In the genomic region with DNA sequence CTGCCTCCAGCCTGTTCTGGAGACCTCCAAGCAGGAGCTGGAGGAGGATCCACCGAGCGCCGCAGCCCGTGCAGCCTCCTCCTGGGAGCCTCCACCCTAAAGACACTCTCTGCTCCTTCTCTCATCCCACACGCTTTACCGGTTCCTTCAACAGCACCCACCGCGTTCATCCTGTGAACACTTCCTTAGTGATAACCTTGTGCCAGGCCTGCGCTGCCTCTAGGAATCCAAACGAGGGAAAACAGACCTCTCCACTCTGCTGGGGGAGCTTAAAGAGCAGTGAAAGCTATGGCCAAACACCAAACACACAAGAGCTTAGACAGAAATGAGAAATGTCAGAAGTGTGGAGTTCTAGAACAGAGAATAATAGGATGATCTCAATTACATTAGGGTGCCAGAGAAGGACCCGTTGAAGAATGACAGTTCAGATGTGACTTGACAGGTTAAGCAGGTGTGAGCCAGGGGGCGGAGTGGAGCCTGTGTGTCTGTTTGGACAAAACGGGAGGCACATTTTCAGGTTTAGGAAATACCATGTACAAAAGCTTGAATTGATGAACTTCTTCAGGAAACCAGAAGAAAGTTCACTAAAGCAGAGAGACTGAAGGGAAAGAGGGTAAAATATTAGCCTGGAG, we compare ENCODE assay signal across 25 cellular contexts. TPM values are rescaled to one million over a fixed set of nuclear protein-coding genes. Genes with fewer than 3 reads are reported as not detected.
DNase-seq lines count a peak whose midpoint lies in the region; ATAC-seq, FAIRE-seq and TF ChIP-seq lines count a peak whose summit lies in the region.
"Had no signal": no experiment of that assay in that cellular context is flagged by ENCODE, and none has a peak within 500 bp of the region (broad histone marks: within the 10 kb centered on the region; RNA-seq: fewer than 3 reads in every experiment).

No MANE protein-coding gene starts in this region.

- no peaks in the 10 kb centered on the region for H3K4me1 ChIP-seq in lower lobe of right lung
- no peaks in the 10 kb centered on the region for H3K4me1 ChIP-seq in kidney (ENCODE audit: control insufficient read depth in 1 of 2, insufficient read depth in 1 of 2, low read depth in 1 of 2, low read length in 2 of 2)
- H3K4me1 ChIP-seq: heart right ventricle, sigmoid colon had no signal

- no peak overlapping the region for H3K9ac ChIP-seq in kidney (ENCODE audit: low read length in 2 of 2)

- intact Hi-C loops in lower lobe of right lung (cut with DNase I) (no loop called here), kidney (cut with DNase I) (no loop called here)

- peaks cover 12% of the 10 kb centered on the region for H3K27me3 Mint-ChIP-seq in WTC11 (ENCODE audit: low read depth)
- H3K27me3 Mint-ChIP-seq in activated naive CD4-positive, alpha-beta T cell treated with anti-CD3 and anti-CD28 coated beads, Interleukin-2, amount 10 ng/mL, durations not matched to agents 7 days and 5 days: peaks cover 37% of the 10 kb centered on the region
- H3K27me3 Mint-ChIP-seq: activated T-cell treated with anti-CD3 and anti-CD28 coated beads, Interleukin-2, amount 50 U/mL, for 24 hours had no signal

- H3K4me1 Mint-ChIP-seq in WTC11: peaks cover 5% of the 10 kb centered on the region; the same call in 1 of the 2 replicates
- no peaks in the 10 kb centered on the region for H3K4me1 Mint-ChIP-seq in activated naive CD4-positive, alpha-beta T cell treated with anti-CD3 and anti-CD28 coated beads, Interleukin-2, amount 10 ng/mL, durations not matched to agents 7 days and 5 days

- POLR2A ChIA-PET in WTC11 (lab: Charles Lee): no interaction called here
- POLR2A ChIA-PET in RWPE1 (lab: Yijun Ruan, JAX; ENCODE audit: low non-redundant PET): no interaction called here

- FAIRE-seq in kidney (lab: Jason Lieb, UNC): no peak
- FAIRE-seq: HTR-8/SVneo, urothelium cell line had no signal

- CTCF ChIA-PET in WTC11 (lab: Charles Lee): interaction anchor here (1.1 to 2.4 kb wide), 3 partner anchors 26 to 314 kb away, joined by 3 to 10 read pairs (median 9); no protein-coding TSS in a partner anchor
- CTCF ChIA-PET in RWPE1 (lab: Yijun Ruan, JAX): no interaction called here
- CTCF ChIA-PET in activated naive CD4-positive, alpha-beta T cell treated with anti-CD3 and anti-CD28 coated beads, Interleukin-2, amount 10 ng/mL, durations not matched to agents 7 days and 5 days (lab: Charles Lee): no interaction called here

- no peaks in the 10 kb centered on the region for H3K27me3 ChIP-seq in lower lobe of right lung (ENCODE audit: low read depth)
- H3K27me3 ChIP-seq: sigmoid colon had no signal

- no peak for DNase-seq in GM12864 (ENCODE audit: low read depth)
- DNase-seq in WTC11 (ENCODE audit: low spot score): no peak
- no peak for DNase-seq in lower lobe of right lung
- no peak for DNase-seq in kidney
- DNase-seq in RWPE1 (ENCODE audit: low spot score): no peak
- no peak for DNase-seq in NK-92 treated with Interleukin-12 subunit alpha and Interleukin-12 subunit beta, amount 100 ng/mL, for 24 hours (lab: John Stamatoyannopoulos, UW)
- DNase-seq in activated naive CD4-positive, alpha-beta T cell treated with anti-CD3 and anti-CD28 coated beads, Interleukin-2, amount 10 ng/mL, durations not matched to agents 7 days and 5 days: no peak
- DNase-seq: activated naive CD4-positive, alpha-beta T cell treated with Interleukin-2 at 50 U/mL for 16 hours; activated T-cell treated with anti-CD3 and anti-CD28 coated beads, Interleukin-2, amount 50 U/mL, for 24 hours; aorta; CD4-positive, alpha-beta memory T cell; heart right ventricle; Kasumi-1; NCI-H1048; NCI-H2029 treated with DMSO at 0.1 percent for 48 hours; sigmoid colon; stimulated activated CD4-positive, alpha-beta T cell treated with anti-CD3 and anti-CD28 coated beads, Interleukin-15, amount 100 ng/mL, for 24 hours; stimulated activated CD8-positive, alpha-beta memory T cell treated with anti-CD3 and anti-CD28 coated beads, Interleukin-4, amount 100 ng/mL, for 48 hours had no signal

- peak overlapping the region; percentile 65 for H3K4me3 Mint-ChIP-seq in WTC11
- no peak overlapping the region for H3K4me3 Mint-ChIP-seq in activated naive CD4-positive, alpha-beta T cell treated with anti-CD3 and anti-CD28 coated beads, Interleukin-2, amount 10 ng/mL, durations not matched to agents 7 days and 5 days
- H3K4me3 Mint-ChIP-seq: activated T-cell treated with anti-CD3 and anti-CD28 coated beads, Interleukin-2, amount 50 U/mL, for 24 hours; T-helper 2 cell treated with Interferon-gamma antibody and Interleukin-4, amounts not matched to agents 5 μg/mL and 100 μg/mL, for 36 hours had no signal

- H3K9me3 Mint-ChIP-seq in WTC11: no peaks in the 10 kb centered on the region
- no peaks in the 10 kb centered on the region for H3K9me3 Mint-ChIP-seq in activated naive CD4-positive, alpha-beta T cell treated with anti-CD3 and anti-CD28 coated beads, Interleukin-2, amount 10 ng/mL, durations not matched to agents 7 days and 5 days
- H3K9me3 Mint-ChIP-seq: activated T-cell treated with anti-CD3 and anti-CD28 coated beads, Interleukin-2, amount 50 U/mL, for 24 hours; CD4-positive, alpha-beta memory T cell; T-helper 2 cell treated with Interferon-gamma antibody and Interleukin-4, amounts not matched to agents 5 μg/mL and 100 μg/mL, for 36 hours had no signal

- TF ChIP-seq CTCF in C4-2B (conservative IDR thresholded peaks at IDR 0.05) (0 out of 2 replicates have a peak, but pooled peaks have one; percentile 5), GM12864 (IDR thresholded peaks at IDR 0.05; ENCODE audit: low read depth, low read length, missing control alignments) (no peak), WTC11 (IDR thresholded peaks at IDR 0.05) (no peak), lower lobe of right lung (IDR thresholded peaks at IDR 0.05) (no peak), kidney (IDR thresholded peaks at IDR 0.05; ENCODE audit: borderline replicate concordance, extremely low read depth, insufficient read depth) (no peak), RWPE1 (conservative IDR thresholded peaks at IDR 0.05; ENCODE audit: low read depth) (no peak)

- ATAC-seq in WTC11 (peak; percentile 65), lower lobe of right lung (peak; percentile 66 to 89)

- H3K9me3 ChIP-seq in lower lobe of right lung (no peaks in the 10 kb centered on the region), kidney (ENCODE audit: control insufficient read depth in 1 of 2, low read length in 2 of 2) (no peaks in the 10 kb centered on the region)
- H3K9me3 ChIP-seq: heart right ventricle, sigmoid colon had no signal

- no peaks in the 10 kb centered on the region for H3K36me3 ChIP-seq in lower lobe of right lung
- no peaks in the 10 kb centered on the region for H3K36me3 ChIP-seq in kidney (ENCODE audit: control insufficient read depth in 1 of 2, insufficient read depth in 2 of 2, low read length in 2 of 2)
- H3K36me3 ChIP-seq: heart right ventricle, sigmoid colon had no signal

- no peak overlapping the region for H3K27ac Mint-ChIP-seq in WTC11
- no peak overlapping the region for H3K27ac Mint-ChIP-seq in activated naive CD4-positive, alpha-beta T cell treated with anti-CD3 and anti-CD28 coated beads, Interleukin-2, amount 10 ng/mL, durations not matched to agents 7 days and 5 days
- H3K27ac Mint-ChIP-seq: activated T-cell treated with anti-CD3 and anti-CD28 coated beads, Interleukin-2, amount 50 U/mL, for 24 hours; T-helper 2 cell treated with Interferon-gamma antibody and Interleukin-4, amounts not matched to agents 5 μg/mL and 100 μg/mL, for 36 hours had no signal

- H3K27ac ChIP-seq in C4-2B (no peak overlapping the region), lower lobe of right lung (no peak overlapping the region), kidney (ENCODE audit: low read depth in 2 of 2, low read length in 2 of 2) (no peak overlapping the region), RWPE1 (no peak overlapping the region)
- H3K27ac ChIP-seq: heart right ventricle, sigmoid colon, VCaP had no signal

- H3K4me3 ChIP-seq in GM12864 (ENCODE audit: low read depth, low read length) (peak overlapping the region; percentile 23; the same call in 1 of the 2 replicates), lower lobe of right lung (no peak overlapping the region), kidney (ENCODE audit: low read length in 2 of 2) (no peak overlapping the region)
- H3K4me3 ChIP-seq: heart right ventricle, lung, sigmoid colon had no signal

- H3K36me3 Mint-ChIP-seq in WTC11: no peaks in the 10 kb centered on the region
- H3K36me3 Mint-ChIP-seq in activated naive CD4-positive, alpha-beta T cell treated with anti-CD3 and anti-CD28 coated beads, Interleukin-2, amount 10 ng/mL, durations not matched to agents 7 days and 5 days: no peaks in the 10 kb centered on the region
- H3K36me3 Mint-ChIP-seq: CD4-positive, alpha-beta memory T cell had no signal

TF ChIP-seq in WTC11, 78 proteins besides CTCF, POLR2A, EP300 and RAD21:
- no peak for TF ChIP-seq NFYB (CRISPR knock-in tag; conservative IDR thresholded peaks at IDR 0.05; ENCODE audit: low read depth)
- TF ChIP-seq, protein P1, sequence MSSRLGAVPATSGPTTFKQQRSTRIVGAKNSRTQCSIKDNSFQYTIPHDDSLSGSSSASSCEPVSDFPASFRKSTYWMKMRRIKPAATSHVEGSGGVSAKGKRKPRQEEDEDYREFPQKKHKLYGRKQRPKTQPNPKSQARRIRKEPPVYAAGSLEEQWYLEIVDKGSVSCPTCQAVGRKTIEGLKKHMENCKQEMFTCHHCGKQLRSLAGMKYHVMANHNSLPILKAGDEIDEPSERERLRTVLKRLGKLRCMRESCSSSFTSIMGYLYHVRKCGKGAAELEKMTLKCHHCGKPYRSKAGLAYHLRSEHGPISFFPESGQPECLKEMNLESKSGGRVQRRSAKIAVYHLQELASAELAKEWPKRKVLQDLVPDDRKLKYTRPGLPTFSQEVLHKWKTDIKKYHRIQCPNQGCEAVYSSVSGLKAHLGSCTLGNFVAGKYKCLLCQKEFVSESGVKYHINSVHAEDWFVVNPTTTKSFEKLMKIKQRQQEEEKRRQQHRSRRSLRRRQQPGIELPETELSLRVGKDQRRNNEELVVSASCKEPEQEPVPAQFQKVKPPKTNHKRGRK (CRISPR knock-in tag; IDR thresholded peaks at IDR 0.05; ENCODE audit: borderline replicate concordance): no peak
- no peak for TF ChIP-seq RELA (CRISPR knock-in tag; IDR thresholded peaks at IDR 0.05; ENCODE audit: borderline replicate concordance)

RNA-seq across cellular contexts. Expression of a gene that starts 28.5 kb away (rescaled TPM):
- total RNA-seq in WTC11 (2021) (0.30 TPM in 1 of 3 replicates, not detected in the others), lower lobe of right lung (279 TPM), kidney (2.8 TPM)
- 59.9 TPM for polyA plus RNA-seq in kidney (ENCODE audit: insufficient read depth, low read depth, low replicate concordance)
- polyA plus RNA-seq: AG04450 had no signal

RNA-seq across cellular contexts. Expression of a gene that starts 31.1 kb away (rescaled TPM):
- total RNA-seq in WTC11 (2021) (1.4 to 2.3 TPM (median 2.1 TPM) in 3 replicates), lower lobe of right lung (480 TPM), kidney (267 TPM)
- polyA plus RNA-seq in kidney (ENCODE audit: insufficient read depth, low read depth, low replicate concordance): 280 TPM
- polyA plus RNA-seq: AG04450 had no signal

Comparison
In these comparisons a context has a peak if more than half of its experiments do, and no peak if none do; other contexts are left out.
1. RNA of a gene that starts 28.5 kb away (total RNA-seq): 279 TPM in lower lobe of right lung (single experiment); 2.8 TPM in kidney (single experiment) and 0.30 TPM in WTC11; every median in the first group is over 10 times any median in the second.
2. RNA of a gene that starts 31.1 kb away (total RNA-seq): 480 TPM in lower lobe of right lung (single experiment) and 267 TPM in kidney (single experiment); 1.4 to 2.3 TPM in WTC11; every median in the first group is over 10 times any median in the second.